ENCODE assay signal across 17 cellular contexts in the genomic region with DNA sequence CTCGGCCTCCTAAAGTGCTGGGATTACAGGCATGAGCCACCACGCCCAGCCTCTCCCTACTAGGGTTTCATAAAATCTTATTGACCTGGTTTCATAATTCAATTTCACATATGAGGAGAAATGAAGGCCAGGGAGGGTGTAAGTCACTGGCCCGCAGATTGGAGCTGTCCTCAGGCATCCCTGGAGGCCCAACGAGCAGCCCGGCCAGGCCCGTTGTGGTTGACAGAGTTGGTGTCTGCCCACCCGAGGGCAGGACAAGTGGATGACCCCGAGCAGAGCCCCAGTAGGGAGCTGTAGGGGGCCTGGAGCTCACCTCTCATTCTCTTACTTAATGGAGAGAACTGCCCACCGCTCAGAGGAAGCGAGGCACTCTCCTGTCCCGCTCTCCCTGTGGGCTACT.
DNase-seq lines count a peak whose midpoint lies in the region; ATAC-seq, FAIRE-seq and TF ChIP-seq lines count a peak whose summit lies in the region.
"Had no signal": no experiment of that assay in that cellular context is flagged by ENCODE, and none has a peak within 500 bp of the region (broad histone marks: within the 10 kb centered on the region; RNA-seq: fewer than 3 reads in every experiment).

No MANE protein-coding gene starts in this region.

- ATAC-seq in heart right ventricle (no peak), Right ventricle myocardium superior (ENCODE audit: poor library complexity) (no peak), sciatic nerve (no peak), upper lobe of right lung (no peak), GM19463 (IDR thresholded peaks at IDR 0.05; ENCODE audit: unreplicated experiment) (no peak), HG03039 (IDR thresholded peaks at IDR 0.05; ENCODE audit: unreplicated experiment) (no peak)
- ATAC-seq: natural killer cell treated with Interleukin-12 subunit alpha and Interleukin-12 subunit beta and Interleukin-15 and Interleukin-18, amount 100 ng/mL, for 72 hours had no signal

- H3K27ac ChIP-seq in heart right ventricle (peak overlapping the region in 9 of 10 donors; percentile 17 to 93 (median 90)), kidney (ENCODE audit: low read depth in 2 of 2, low read length in 2 of 2) (peak overlapping the region; percentile 65 to 98), upper lobe of right lung (no peak overlapping the region)
- H3K27ac ChIP-seq: SJSA1 had no signal

- H3K4me1 ChIP-seq in heart right ventricle (peaks cover 35 to 78% (median 66%) of the 10 kb centered on the region in 9 donors), kidney (ENCODE audit: control insufficient read depth in 1 of 2, insufficient read depth in 1 of 2, low read depth in 1 of 2, low read length in 2 of 2) (peaks cover 29 to 30% of the 10 kb centered on the region in 2 donors), upper lobe of right lung (peaks cover 50% of the 10 kb centered on the region)
- H3K4me1 ChIP-seq: SJSA1 had no signal

- H3K4me3 ChIP-seq in heart right ventricle (no peak overlapping the region), kidney (ENCODE audit: low read length in 2 of 2) (no peak overlapping the region), upper lobe of right lung (no peak overlapping the region)
- H3K4me3 ChIP-seq: SJSA1 had no signal

- peak overlapping the region in 1 of 2 donors; percentile 26 for H3K9ac ChIP-seq in kidney (ENCODE audit: low read length in 2 of 2)

- TF ChIP-seq CTCF in heart right ventricle (IDR thresholded peaks at IDR 0.05) (no peak), kidney (IDR thresholded peaks at IDR 0.05; ENCODE audit: borderline replicate concordance, extremely low read depth, insufficient read depth) (no peak), upper lobe of right lung (IDR thresholded peaks at IDR 0.05) (no peak)

- DNase-seq in heart right ventricle (no peak), Right ventricle myocardium superior (no peak), kidney (no peak), sciatic nerve (ENCODE audit: low spot score) (peak; percentile 58), upper lobe of right lung (peak; percentile 50), kidney tubule cell (ENCODE audit: low spot score) (no peak)
- DNase-seq: ACHN; activated CD4-positive, alpha-beta T cell treated with anti-CD3 and anti-CD28 coated beads, Interleukin-2, amount 50 U/mL, for 4 hours; activated naive CD8-positive, alpha-beta T cell treated with anti-CD3 and anti-CD28 coated beads, Interleukin-2, amount 10 ng/mL, durations not matched to agents 7 days and 5 days; activated T-cell treated with anti-CD3 and anti-CD28 coated beads, Interleukin-2, amount 50 U/mL, for 48 hours; CD4-positive, CD25-positive, alpha-beta regulatory T cell; NCI-H1436 treated with DMSO at 0.1 percent for 48 hours had no signal

- H3K9me3 ChIP-seq in heart right ventricle (no peaks in the 10 kb centered on the region), kidney (ENCODE audit: control insufficient read depth in 1 of 2, low read length in 2 of 2) (no peaks in the 10 kb centered on the region), upper lobe of right lung (no peaks in the 10 kb centered on the region)
- H3K9me3 ChIP-seq: SJSA1 had no signal

- intact Hi-C loops in heart right ventricle (cut with DNase I) (loop anchor here in 9 of 10 donors (5.0 to 10.0 kb wide), 8 partner anchors 35 to 485 kb away; a partner anchor contains a TSS), Right ventricle myocardium superior (cut with DNase I) (loop anchor here (5.0 kb wide), 1 partner anchor 40 kb away; no protein-coding TSS in a partner anchor), kidney (cut with DNase I) (no loop called here), sciatic nerve (cut with DNase I) (loop anchor here (5.0 kb wide), 1 partner anchor 135 kb away; a partner anchor contains a TSS), upper lobe of right lung (cut with DNase I) (no loop called here)

- WGBS in heart right ventricle, 2 donors: 97% methylated on average over 11 of the region's 11 CpGs

- H3K27me3 ChIP-seq in heart right ventricle (no peaks in the 10 kb centered on the region), upper lobe of right lung (no peaks in the 10 kb centered on the region)
- H3K27me3 ChIP-seq: SJSA1 had no signal

- no peak for FAIRE-seq in kidney (lab: Jason Lieb, UNC)
- FAIRE-seq: TTC549 had no signal

- H3K36me3 ChIP-seq in heart right ventricle (no peaks in the 10 kb centered on the region), kidney (ENCODE audit: control insufficient read depth in 1 of 2, insufficient read depth in 2 of 2, low read length in 2 of 2) (no peaks in the 10 kb centered on the region), upper lobe of right lung (no peaks in the 10 kb centered on the region)
- H3K36me3 ChIP-seq: SJSA1 had no signal

Comparison
In these comparisons a context has a peak if more than half of its experiments do, and no peak if none do; other contexts are left out.
1. DNase-seq: peak in sciatic nerve (single experiment) and upper lobe of right lung (single experiment); none in heart right ventricle (0 of 2), Right ventricle myocardium superior (single experiment), kidney (single experiment) and kidney tubule cell (single experiment).
2. intact Hi-C loops: an anchor here in heart right ventricle (5.0 to 10.0 kb wide), Right ventricle myocardium superior (5.0 kb wide) and sciatic nerve (5.0 kb wide); none called in kidney and upper lobe of right lung.